Comparison of ENCODE assay signal across 8 cellular contexts in genomic region chr18:44130365-44130942, GRCh38.
DNase-seq lines count a peak whose midpoint lies in the region; ATAC-seq and TF ChIP-seq lines count a peak whose summit lies in the region.

No MANE protein-coding gene starts in this region.

- peak; percentile 50 for DNase-seq in NCI-H1694 treated with DMSO at 0.1 percent for 48 hours (lab: John Stamatoyannopoulos, UW)
- DNase-seq in activated B cell treated with CpG ODN at 0.5 μM for 24 hours, result no peak
- peak; percentile 20 for DNase-seq in hepatic stellate cell (ENCODE audit: low spot score)
- no peak for DNase-seq in stomach
- no peak for DNase-seq in T-helper 9 cell
- no peak for DNase-seq in activated naive CD4-positive, alpha-beta T cell treated with anti-CD3 and anti-CD28 coated beads, Interleukin-2, amount 10 ng/mL, durations not matched to agents 7 days and 5 days

- no peak overlapping the region for H3K27ac Mint-ChIP-seq in activated B cell treated with CpG ODN at 0.5 μM for 24 hours
- no peak overlapping the region for H3K27ac Mint-ChIP-seq in activated naive CD4-positive, alpha-beta T cell treated with anti-CD3 and anti-CD28 coated beads, Interleukin-2, amount 10 ng/mL, durations not matched to agents 7 days and 5 days

- H3K4me3 Mint-ChIP-seq in activated B cell treated with CpG ODN at 0.5 μM for 24 hours, result no peak overlapping the region
- H3K4me3 Mint-ChIP-seq in activated naive CD4-positive, alpha-beta T cell treated with anti-CD3 and anti-CD28 coated beads, Interleukin-2, amount 10 ng/mL, durations not matched to agents 7 days and 5 days, result no peak overlapping the region

- peak; percentile 82 for TF ChIP-seq CTCF in C4-2B (conservative IDR thresholded peaks at IDR 0.05)
- peak; percentile 24 for TF ChIP-seq CTCF in activated B cell treated with CpG ODN at 0.5 μM for 24 hours (IDR thresholded peaks at IDR 0.05)
- TF ChIP-seq CTCF in stomach (IDR thresholded peaks at IDR 0.05), result peak in 5 of 7 experiments; percentile 22 to 58 (median 46)

- intact Hi-C loops in activated B cell treated with CpG ODN at 0.5 μM for 24 hours (cut with micrococcal nuclease), result loop anchor here (1.0 to 5.0 kb wide), 6 partner anchors 548 to 1254 kb away; no protein-coding TSS in a partner anchor
- intact Hi-C loops in stomach (cut with DNase I; ENCODE audit: low total_unique reads), result no loop called here

- H3K36me3 ChIP-seq in stomach, result no peaks in the 10 kb centered on the region

- peak; percentile 82 for ATAC-seq in GM19351 (IDR thresholded peaks at IDR 0.05; ENCODE audit: unreplicated experiment)
- ATAC-seq in activated B cell treated with CpG ODN at 0.5 μM for 24 hours (ENCODE audit: low read depth), result no peak

- no peaks in the 10 kb centered on the region for H3K27me3 ChIP-seq in stomach

- H3K27ac ChIP-seq in C4-2B (no peak overlapping the region), stomach (no peak overlapping the region)

- no peaks in the 10 kb centered on the region for H3K9me3 Mint-ChIP-seq in activated B cell treated with CpG ODN at 0.5 μM for 24 hours
- peaks cover 4% of the 10 kb centered on the region for H3K9me3 Mint-ChIP-seq in activated naive CD4-positive, alpha-beta T cell treated with anti-CD3 and anti-CD28 coated beads, Interleukin-2, amount 10 ng/mL, durations not matched to agents 7 days and 5 days

- H3K4me1 ChIP-seq in stomach, result no peaks in the 10 kb centered on the region

- no peaks in the 10 kb centered on the region for H3K9me3 ChIP-seq in stomach

- 47 to 57% (median 56%) methylated on average over 5 of the region's 5 CpGs for WGBS in stomach, 5 donors

- no peak for TF ChIP-seq POLR2A in stomach (IDR thresholded peaks at IDR 0.05)

- H3K27me3 Mint-ChIP-seq in activated B cell treated with CpG ODN at 0.5 μM for 24 hours, result peaks cover 7% of the 10 kb centered on the region
- no peaks in the 10 kb centered on the region for H3K27me3 Mint-ChIP-seq in activated naive CD4-positive, alpha-beta T cell treated with anti-CD3 and anti-CD28 coated beads, Interleukin-2, amount 10 ng/mL, durations not matched to agents 7 days and 5 days

- no peaks in the 10 kb centered on the region for H3K36me3 Mint-ChIP-seq in activated B cell treated with CpG ODN at 0.5 μM for 24 hours (ENCODE audit: low read depth)
- no peaks in the 10 kb centered on the region for H3K36me3 Mint-ChIP-seq in activated naive CD4-positive, alpha-beta T cell treated with anti-CD3 and anti-CD28 coated beads, Interleukin-2, amount 10 ng/mL, durations not matched to agents 7 days and 5 days

- no peak overlapping the region for H3K4me3 ChIP-seq in stomach

- CTCF ChIA-PET in activated B cell treated with CpG ODN at 0.5 μM for 24 hours (lab: Charles Lee), result interaction anchor here (0.6 to 2.7 kb wide), 7 partner anchors 510 to 1259 kb away, joined by 3 to 30 read pairs (median 4); no protein-coding TSS in a partner anchor
- CTCF ChIA-PET in activated naive CD4-positive, alpha-beta T cell treated with anti-CD3 and anti-CD28 coated beads, Interleukin-2, amount 10 ng/mL, durations not matched to agents 7 days and 5 days (lab: Charles Lee), result interaction anchor here (0.9 kb wide), 1 partner anchor 1255 kb away, joined by 3 read pairs; no protein-coding TSS in a partner anchor

- peaks cover 8% of the 10 kb centered on the region for H3K4me1 Mint-ChIP-seq in activated B cell treated with CpG ODN at 0.5 μM for 24 hours
- H3K4me1 Mint-ChIP-seq in activated naive CD4-positive, alpha-beta T cell treated with anti-CD3 and anti-CD28 coated beads, Interleukin-2, amount 10 ng/mL, durations not matched to agents 7 days and 5 days, result no peaks in the 10 kb centered on the region

- POLR2A ChIA-PET in activated B cell treated with CpG ODN at 0.5 μM for 24 hours (lab: Charles Lee), result no interaction called here

- TF ChIP-seq EP300 in stomach (IDR thresholded peaks at IDR 0.05), result no peak

Comparison
In these comparisons a context has a peak if more than half of its experiments do, and no peak if none do; other contexts are left out.
1. CTCF ChIP-seq: peak in every context shown above with its lines; median percentile 82 in C4-2B; 46 in stomach; 24 in activated B cell treated with CpG ODN at 0.5 μM for 24 hours.
2. DNase-seq: peak in NCI-H1694 treated with DMSO at 0.1 percent for 48 hours (single experiment) and hepatic stellate cell (single experiment); none in activated B cell treated with CpG ODN at 0.5 μM for 24 hours (single experiment), stomach (single experiment), T-helper 9 cell (single experiment) and activated naive CD4-positive, alpha-beta T cell treated with anti-CD3 and anti-CD28 coated beads, Interleukin-2, amount 10 ng/mL, durations not matched to agents 7 days and 5 days (single experiment).